27 cellular contexts compared by ENCODE assay signal in genomic region chr3:64653101-64653500, GRCh38. TPM values are rescaled to one million over a fixed set of nuclear protein-coding genes. Genes with fewer than 3 reads are reported as not detected.
"Had no signal": no experiment of that assay in that cellular context is flagged by ENCODE, and none has a peak within 500 bp of the region (broad histone marks: within the 10 kb centered on the region; RNA-seq: fewer than 3 reads in every experiment).

No MANE protein-coding gene starts in this region.

- H3K27me3 ChIP-seq: neural progenitor cell, pancreas, spleen, suprapubic skin, testis, tibial artery, transverse colon, upper lobe of left lung, vagina had no signal

- H3K4me1 ChIP-seq: pancreas, prostate gland, testis had no signal

- H3K4me3 ChIP-seq: neural progenitor cell, pancreas, prostate gland, spleen, suprapubic skin, testis, tibial artery, transverse colon, upper lobe of left lung, vagina had no signal

- H3K36me3 ChIP-seq: prostate gland, suprapubic skin, transverse colon had no signal

- H3K9ac ChIP-seq: neural progenitor cell had no signal

- H3K4me2 ChIP-seq: neural progenitor cell had no signal

- ATAC-seq: naive thymus-derived CD4-positive, alpha-beta T cell; natural killer cell; pancreas; right cardiac atrium; sciatic nerve; stimulated activated memory B cell treated with anti-CD40 and anti-IgM and Interleukin-4, amounts not matched to agents 10 μg/mL and 1 μg/mL and 100 μg/mL, for 72 hours; stimulated activated naive CD8-positive, alpha-beta T cell treated with anti-CD3 and anti-CD28 coated beads, Interleukin-15, amount 100 ng/mL, for 72 hours; stimulated activated naive CD8-positive, alpha-beta T cell treated with anti-CD3 and anti-CD28 coated beads, Interleukin-15, Interleukin-2, amounts not matched to agents 100 U/mL and 50 U/mL, for 24 hours had no signal

- DNase-seq: naive thymus-derived CD4-positive, alpha-beta T cell; natural killer cell; occipital lobe; pancreas; right cardiac atrium; small intestine; spleen; stimulated activated CD4-positive, alpha-beta T cell treated with anti-CD3 and anti-CD28 coated beads, Interleukin-12 subunit alpha, Interleukin-12 subunit beta, amount 100 ng/mL, for 4 hours; stimulated activated CD4-positive, alpha-beta T cell treated with anti-CD3 and anti-CD28 coated beads, Interleukin-1b, Interleukin-23, amount 100 ng/mL, for 48 hours; stimulated activated CD4-positive, alpha-beta T cell treated with anti-CD3 and anti-CD28 coated beads, Interleukin-4, amount 100 ng/mL, for 1 hour; stimulated activated CD4-positive, alpha-beta T cell treated with anti-CD3 and anti-CD28 coated beads, Interleukin-4, amount 100 ng/mL, for 4 hours; stimulated activated CD8-positive, alpha-beta memory T cell treated with anti-CD3 and anti-CD28 coated beads, Interleukin-4, amount 100 ng/mL, for 48 hours; stimulated activated naive CD4-positive, alpha-beta T cell; stimulated activated naive CD8-positive, alpha-beta T cell treated with anti-CD3 and anti-CD28 coated beads, Interleukin-15, amount 100 ng/mL, for 72 hours; stimulated activated naive CD8-positive, alpha-beta T cell treated with anti-CD3 and anti-CD28 coated beads, Interleukin-15, Interleukin-2, amounts not matched to agents 100 U/mL and 50 U/mL, for 24 hours; substantia nigra; testis; tibial artery; transverse colon; upper lobe of left lung had no signal

- H3K9me3 ChIP-seq: pancreas, prostate gland, spleen, suprapubic skin, testis, tibial artery, transverse colon, upper lobe of left lung, vagina had no signal

- FAIRE-seq: pancreas, small intestine, urothelium cell line had no signal

- H3K27ac ChIP-seq: neural progenitor cell, pancreas, prostate gland, spleen, suprapubic skin, testis, transverse colon, upper lobe of left lung, vagina had no signal

- H2AFZ ChIP-seq: neural progenitor cell had no signal

RNA-seq across cellular contexts. Expression of gene ADAMTS9, which starts 34.7 kb away (rescaled TPM):
- total RNA-seq: naive thymus-derived CD4-positive, alpha-beta T cell; natural killer cell had no signal
- polyA plus RNA-seq: naive thymus-derived CD4-positive, alpha-beta T cell had no signal
